Comparison of ENCODE assay signal across 9 cellular contexts in the genomic region with DNA sequence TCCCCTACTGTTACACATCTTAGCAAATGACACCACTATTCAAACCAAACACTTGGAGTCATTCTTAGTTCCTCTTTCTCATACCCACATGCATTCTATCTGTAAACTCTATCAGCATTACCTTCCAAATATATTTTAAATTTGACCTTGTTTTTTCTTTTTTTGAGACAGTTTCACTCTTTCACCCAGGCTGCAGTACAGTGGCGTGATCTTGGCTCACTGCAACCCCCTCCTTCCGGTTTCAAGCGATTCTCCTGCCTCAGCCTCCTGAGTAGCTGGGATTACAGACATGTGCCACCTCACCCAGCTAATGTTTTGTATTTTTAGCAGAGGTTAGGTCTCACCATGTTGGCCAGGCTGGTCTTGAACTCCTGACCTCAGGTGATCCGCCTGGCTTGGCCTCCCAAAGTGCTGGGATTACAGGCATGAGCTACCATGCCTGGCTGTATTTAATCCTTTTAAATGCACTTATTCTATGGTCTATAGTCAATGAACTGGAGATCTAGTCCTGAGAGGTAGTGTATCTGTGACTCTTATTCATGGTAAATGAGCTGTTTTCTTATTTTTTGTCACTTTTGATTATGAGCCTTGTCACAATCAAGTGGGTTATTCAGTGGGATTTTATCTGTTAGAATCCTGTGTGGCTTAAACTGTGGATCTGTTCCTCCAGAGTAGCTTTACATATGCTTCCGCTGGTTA.
DNase-seq lines count a peak whose midpoint lies in the region; ATAC-seq and TF ChIP-seq lines count a peak whose summit lies in the region.
"Had no signal": no experiment of that assay in that cellular context is flagged by ENCODE, and none has a peak within 500 bp of the region (broad histone marks: within the 10 kb centered on the region; RNA-seq: fewer than 3 reads in every experiment).

No MANE protein-coding gene starts in this region.

- peak overlapping the region; percentile 60 for H3K27ac Mint-ChIP-seq in nephron progenitor cell

- TF ChIP-seq CTCF in nephron progenitor cell (IDR thresholded peaks at IDR 0.05) (no peak), hepatocyte (IDR thresholded peaks at IDR 0.05; ENCODE audit: poor library complexity) (no peak)

- H3K9me2 ChIP-seq in hepatocyte (replicated peaks; ENCODE audit: insufficient read depth) = no peaks in the 10 kb centered on the region

- no peaks in the 10 kb centered on the region for H3K4me1 ChIP-seq in hepatocyte (ENCODE audit: insufficient read depth)

- no peaks in the 10 kb centered on the region for H3K27me3 Mint-ChIP-seq in nephron progenitor cell (ENCODE audit: low read depth, poor library complexity)

- 76% methylated on average over 5 of the region's 5 CpGs for WGBS in hepatocyte (ENCODE audit: low lambda C conversion rate, missing lambda C conversion rate)

- peaks cover 11% of the 10 kb centered on the region for H3K4me1 Mint-ChIP-seq in nephron progenitor cell

- DNase-seq in RPMI8226 (peak; percentile 89), nephron progenitor cell (no peak), hepatocyte (ENCODE audit: low spot score) (no peak), SHP77 treated with DMSO at 0.1 percent for 48 hours (lab: John Stamatoyannopoulos, UW) (no peak), NCI-H1105 treated with DMSO at 0.1 percent for 48 hours (lab: John Stamatoyannopoulos, UW) (no peak), NCI-H187 treated with DMSO at 0.1 percent for 48 hours (lab: John Stamatoyannopoulos, UW) (no peak)

- no peak overlapping the region for H3K27ac ChIP-seq in hepatocyte

- ATAC-seq in GM18907 (IDR thresholded peaks at IDR 0.05; ENCODE audit: unreplicated experiment) = peak; percentile 72
- ATAC-seq in HG02885 (IDR thresholded peaks at IDR 0.05; ENCODE audit: poor library complexity, unreplicated experiment) = peak; percentile 79

- peaks cover 72% of the 10 kb centered on the region for H3K36me3 Mint-ChIP-seq in nephron progenitor cell (ENCODE audit: low read depth)

- H3K9me3 ChIP-seq in hepatocyte (ENCODE audit: low read depth) = no peaks in the 10 kb centered on the region

- peaks cover 73% of the 10 kb centered on the region for H3K79me2 ChIP-seq in hepatocyte

- H3K27me3 ChIP-seq in hepatocyte = no peaks in the 10 kb centered on the region

- no peaks in the 10 kb centered on the region for H3K9me3 Mint-ChIP-seq in nephron progenitor cell

- no peak overlapping the region for H3K4me2 ChIP-seq in hepatocyte

- peaks cover 13% of the 10 kb centered on the region for H4K20me1 ChIP-seq in hepatocyte (ENCODE audit: insufficient read depth, poor library complexity, severe bottlenecking)

- no peak overlapping the region for H3K4me3 Mint-ChIP-seq in nephron progenitor cell

- H2AFZ ChIP-seq in hepatocyte = no peak overlapping the region

- H3K4me3 ChIP-seq in hepatocyte = no peak overlapping the region
- H3K4me3 ChIP-seq: lung had no signal

- H3K36me3 ChIP-seq in hepatocyte (replicated peaks; ENCODE audit: insufficient read depth, low read depth) = no peaks in the 10 kb centered on the region
